ENCODE assay signal across 8 cellular contexts in genomic region chr17:28228109-28228840, GRCh38.
DNase-seq lines count a peak whose midpoint lies in the region; ATAC-seq and TF ChIP-seq lines count a peak whose summit lies in the region.

No MANE protein-coding gene starts in this region.

- TF ChIP-seq POLR2A in thyroid gland (IDR thresholded peaks at IDR 0.05), result no peak

- H3K36me3 Mint-ChIP-seq in activated T-cell treated with anti-CD3 and anti-CD28 coated beads, Interleukin-2, amount 50 U/mL, for 72 hours (ENCODE audit: insufficient read depth in 2 of 2), result no peaks in the 10 kb centered on the region

- no peaks in the 10 kb centered on the region for H3K27me3 ChIP-seq in thyroid gland

- peak overlapping the region; percentile 84 to 86 for H3K4me3 Mint-ChIP-seq in activated T-cell treated with anti-CD3 and anti-CD28 coated beads, Interleukin-2, amount 50 U/mL, for 72 hours

- H3K4me3 ChIP-seq in thyroid gland (replicated peaks in 1 of 3), result peak overlapping the region in 2 of 3 donors; percentile 18 to 24

- no peak for ATAC-seq in activated T-cell treated with anti-CD3 and anti-CD28 coated beads, Interleukin-2, amount 50 U/mL, for 72 hours (replicated peaks in 1 of 2)
- ATAC-seq in left colon (peak; percentile 29), HG03565 (IDR thresholded peaks at IDR 0.05; ENCODE audit: unreplicated experiment) (no peak), HG02885 (IDR thresholded peaks at IDR 0.05; ENCODE audit: poor library complexity, unreplicated experiment) (no peak)

- 12 to 15% methylated on average over 22 of the region's 22 CpGs for WGBS in thyroid gland, 2 donors

- no peak for TF ChIP-seq CTCF in thyroid gland (IDR thresholded peaks at IDR 0.05)

- H3K36me3 ChIP-seq in thyroid gland, result no peaks in the 10 kb centered on the region

- H3K27ac Mint-ChIP-seq in activated T-cell treated with anti-CD3 and anti-CD28 coated beads, Interleukin-2, amount 50 U/mL, for 72 hours, result no peak overlapping the region

- intact Hi-C loops in left colon (cut with DNase I, micrococcal nuclease) (no loop called here), thyroid gland (cut with DNase I) (no loop called here)

- H3K27ac ChIP-seq in thyroid gland, result peak overlapping the region; percentile 56 to 61 (median 59)

- peaks cover 19% of the 10 kb centered on the region for H3K4me1 Mint-ChIP-seq in activated T-cell treated with anti-CD3 and anti-CD28 coated beads, Interleukin-2, amount 50 U/mL, for 72 hours (ENCODE audit: low read depth)

- H3K27me3 Mint-ChIP-seq in activated T-cell treated with anti-CD3 and anti-CD28 coated beads, Interleukin-2, amount 50 U/mL, for 72 hours (ENCODE audit: low read depth), result peaks cover 55% of the 10 kb centered on the region

- H3K9me3 Mint-ChIP-seq in activated T-cell treated with anti-CD3 and anti-CD28 coated beads, Interleukin-2, amount 50 U/mL, for 72 hours, result no peaks in the 10 kb centered on the region

- no peak for DNase-seq in activated T-cell treated with anti-CD3 and anti-CD28 coated beads, Interleukin-2, amount 50 U/mL, for 72 hours
- DNase-seq in activated T-cell treated with anti-CD3 and anti-CD28 coated beads for 4 hours (no peak), astrocyte of the hippocampus (ENCODE audit: low read depth, low spot score) (peak; percentile 20), left colon (no peak), thyroid gland (peak in 1 of 2 donors; percentile 18), NCI-H2196 (lab: John Stamatoyannopoulos, UW; ENCODE audit: unreplicated experiment) (no peak)

- no peaks in the 10 kb centered on the region for H3K9me3 ChIP-seq in thyroid gland

- H3K4me1 ChIP-seq in thyroid gland, result peaks cover 20 to 34% of the 10 kb centered on the region in 2 donors
